In the genomic region with DNA sequence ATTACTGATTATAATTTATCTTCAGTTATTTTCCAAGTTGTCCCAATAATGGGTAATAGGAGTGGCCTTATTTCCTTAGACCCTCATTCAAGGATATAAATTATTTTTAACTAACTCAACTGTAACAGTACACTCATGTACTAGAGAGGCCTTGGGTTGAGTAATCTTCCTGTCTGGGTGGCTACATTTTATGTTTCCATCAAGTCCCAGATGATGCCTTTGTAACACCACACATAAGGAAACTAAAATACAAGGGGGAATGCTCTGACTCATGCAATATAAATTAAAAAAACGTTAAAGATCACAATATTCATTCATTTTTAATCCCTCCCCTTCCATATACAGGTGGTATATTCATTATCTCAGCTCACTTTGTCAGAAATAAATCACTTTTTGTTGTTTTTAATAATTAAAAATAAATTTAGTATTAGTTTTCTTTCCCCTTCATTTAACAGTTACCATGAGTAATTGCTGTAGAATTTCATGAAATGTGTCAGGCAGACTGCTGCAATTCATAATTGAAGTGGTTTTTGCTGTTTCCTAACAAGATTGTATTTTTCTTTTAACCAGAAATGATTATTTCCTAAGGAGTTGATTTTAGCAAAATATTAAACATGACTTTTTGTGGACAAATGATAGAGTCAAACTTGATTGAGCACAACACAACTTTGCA, we compare ENCODE assay signal across 15 cellular contexts.
DNase-seq lines count a peak whose midpoint lies in the region; ATAC-seq, FAIRE-seq and TF ChIP-seq lines count a peak whose summit lies in the region.
"Had no signal": no experiment of that assay in that cellular context is flagged by ENCODE, and none has a peak within 500 bp of the region (broad histone marks: within the 10 kb centered on the region; RNA-seq: fewer than 3 reads in every experiment).

No MANE protein-coding gene starts in this region.

- TF ChIP-seq CTCF in HFF-Myc (IDR thresholded peaks at IDR 0.05; ENCODE audit: low read depth, low read length, missing control alignments) (no peak), kidney (IDR thresholded peaks at IDR 0.05; ENCODE audit: borderline replicate concordance, extremely low read depth, insufficient read depth) (no peak)

- no peak overlapping the region for H3K9ac ChIP-seq in kidney (ENCODE audit: low read length in 2 of 2)
- H3K9ac ChIP-seq: BLaER1 had no signal

- DNase-seq in HFF-Myc (ENCODE audit: extremely low read depth, low read depth) (peak; percentile 43), astrocyte of the hippocampus (ENCODE audit: low read depth, low spot score) (peak; percentile 66), hepatic stellate cell (ENCODE audit: low spot score) (peak; percentile 71), cortex of kidney (lab: John Stamatoyannopoulos, UW) (no peak), kidney (no peak), COLO668 (lab: John Stamatoyannopoulos, UW; ENCODE audit: unreplicated experiment) (no peak)
- DNase-seq: hypothalamus, NCI-H187, T-helper 1 cell, trophoblast cell had no signal

- no peaks in the 10 kb centered on the region for H3K79me2 ChIP-seq in ACC112 (ENCODE audit: control insufficient read depth, insufficient read depth, low read length, unreplicated experiment)

- ATAC-seq in HG03342 (IDR thresholded peaks at IDR 0.05; ENCODE audit: unreplicated experiment) = no peak
- ATAC-seq: sciatic nerve had no signal

- H3K9me3 ChIP-seq in kidney (ENCODE audit: control insufficient read depth in 1 of 2, low read length in 2 of 2) = no peaks in the 10 kb centered on the region

- H3K36me3 ChIP-seq in ACC112 (ENCODE audit: insufficient read depth, low read length) (no peaks in the 10 kb centered on the region), kidney (ENCODE audit: control insufficient read depth in 1 of 2, insufficient read depth in 2 of 2, low read length in 2 of 2) (no peaks in the 10 kb centered on the region)
- H3K36me3 ChIP-seq: BLaER1 had no signal

- no peak overlapping the region for H3K4me3 ChIP-seq in ACC112 (ENCODE audit: low read depth, low read length)
- H3K4me3 ChIP-seq in HFF-Myc (replicated peaks; ENCODE audit: low read depth, low read length) = no peak overlapping the region
- no peak overlapping the region for H3K4me3 ChIP-seq in kidney (ENCODE audit: low read length in 2 of 2)
- H3K4me3 ChIP-seq: BLaER1 had no signal

- intact Hi-C loops in kidney (cut with DNase I) = no loop called here

- H3K27ac ChIP-seq in ACC112 (ENCODE audit: low read depth, low read length) = peak overlapping the region; percentile 79
- no peak overlapping the region for H3K27ac ChIP-seq in kidney (ENCODE audit: low read depth in 2 of 2, low read length in 2 of 2)
- H3K27ac ChIP-seq: BLaER1 had no signal

- H2AFZ ChIP-seq in ACC112 (ENCODE audit: low read length, unreplicated experiment) = no peak overlapping the region

- FAIRE-seq in kidney (lab: Jason Lieb, UNC) = no peak
- FAIRE-seq: colon had no signal

- H3K27me3 ChIP-seq in ACC112 (ENCODE audit: insufficient read depth, low read length) = no peaks in the 10 kb centered on the region
- H3K27me3 ChIP-seq: BLaER1 had no signal

- H3K4me1 ChIP-seq in ACC112 (ENCODE audit: control insufficient read depth, insufficient read depth, low read length, unreplicated experiment) (peaks cover 7% of the 10 kb centered on the region), kidney (ENCODE audit: control insufficient read depth in 1 of 2, insufficient read depth in 1 of 2, low read depth in 1 of 2, low read length in 2 of 2) (no peaks in the 10 kb centered on the region)
- H3K4me1 ChIP-seq: BLaER1 had no signal

Comparison
In these comparisons a context has a peak if more than half of its experiments do, and no peak if none do; other contexts are left out.
1. DNase-seq: peak in HFF-Myc (single experiment), astrocyte of the hippocampus (single experiment) and hepatic stellate cell (single experiment); none in cortex of kidney (single experiment), kidney (single experiment) and COLO668 (single experiment).